In the genomic region with DNA sequence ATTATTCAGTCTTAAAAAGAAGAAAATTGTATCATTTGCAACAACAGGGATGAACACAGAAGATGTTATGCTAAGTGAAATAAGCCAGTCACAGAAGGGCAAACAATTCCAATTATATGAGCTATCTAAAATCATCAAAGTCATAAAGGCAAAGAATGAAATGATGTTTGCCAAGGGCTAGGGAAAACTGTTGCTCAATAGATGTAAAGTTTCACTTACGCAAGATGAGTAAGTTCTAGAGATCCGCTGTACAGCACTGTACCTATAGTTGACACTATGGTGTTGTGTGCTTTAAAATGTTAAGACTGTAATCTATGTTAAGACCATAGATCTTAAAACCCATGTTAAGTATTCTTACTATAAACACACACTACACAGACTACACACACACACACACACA, we compare ENCODE assay signal across 25 cellular contexts.
A peak's percentile ranks its signal among the peaks of the same experiment; 100 is the strongest.
DNase-seq lines count a peak whose midpoint lies in the region; ATAC-seq and TF ChIP-seq lines count a peak whose summit lies in the region.
"Had no signal": no experiment of that assay in that cellular context is flagged by ENCODE, and none has a peak within 500 bp of the region (broad histone marks: within the 10 kb centered on the region; RNA-seq: fewer than 3 reads in every experiment).

No MANE protein-coding gene starts in this region.

- no peak overlapping the region for H2AFZ ChIP-seq in PC-3 (ENCODE audit: low read length)

- H3K9me3 ChIP-seq in breast epithelium (peaks cover 0 to 8% of the 10 kb centered on the region in 2 donors), PC-3 (ENCODE audit: low read length) (no peaks in the 10 kb centered on the region)

- TF ChIP-seq CTCF in MCF 10A (IDR thresholded peaks at IDR 0.05; ENCODE audit: unreplicated experiment) (no peak), breast epithelium (IDR thresholded peaks at IDR 0.05) (no peak), PC-3 (conservative IDR thresholded peaks at IDR 0.05; ENCODE audit: low read depth, low read length) (no peak)

- DNase-seq in MCF 10A (ENCODE audit: unreplicated experiment): peak; percentile 72
- DNase-seq in breast epithelium (ENCODE audit: low spot score in 2 of 2): no peak
- DNase-seq in PC-3: peak; percentile 73
- peak; percentile 29 for DNase-seq in epithelial cell of prostate (ENCODE audit: low read depth, low spot score)
- no peak for DNase-seq in activated CD8-positive, alpha-beta memory T cell treated with anti-CD3 and anti-CD28 coated beads, Interleukin-2, amount 50 U/mL, for 48 hours
- no peak for DNase-seq in activated T-cell treated with anti-CD3 and anti-CD28 coated beads, Interleukin-2, amount 50 U/mL, for 24 hours
- DNase-seq in activated CD4-positive, alpha-beta T cell treated with anti-CD3 and anti-CD28 coated beads, Interleukin-2, amount 50 U/mL, for 1 hour: no peak
- DNase-seq: AML-193; C1 segment of cervical spinal cord; Calu3; CD8-positive, alpha-beta T cell; GOT3; HCEC 1CT; NCI-H1092 treated with DMSO at 0.1 percent for 48 hours; NCI-H1436 treated with DMSO at 0.1 percent for 48 hours; NCI-H1930; NCI-H2227 treated with DMSO at 0.1 percent for 48 hours; NCI-H510A treated with DMSO at 0.1 percent for 48 hours; NCI-H774; NK-92 treated with Interleukin-12 subunit alpha and Interleukin-12 subunit beta, amount 100 ng/mL, for 24 hours had no signal

- no peak for TF ChIP-seq POLR2A in breast epithelium (IDR thresholded peaks at IDR 0.05)

- intact Hi-C loops in MCF 10A (cut with micrococcal nuclease) (no loop called here), breast epithelium (cut with DNase I; ENCODE audit: low total_unique reads) (no loop called here), PC-3 (cut with micrococcal nuclease) (no loop called here)

- no peak overlapping the region for H3K9ac ChIP-seq in PC-3 (ENCODE audit: low read length)

- ATAC-seq in PC-3 (peak; percentile 98), GM21825 (IDR thresholded peaks at IDR 0.05; ENCODE audit: unreplicated experiment) (no peak)
- ATAC-seq: CD8-positive, alpha-beta T cell; Panc1 had no signal

- no peaks in the 10 kb centered on the region for H3K27me3 Mint-ChIP-seq in MCF 10A (ENCODE audit: insufficient read depth, unreplicated experiment)
- no peaks in the 10 kb centered on the region for H3K27me3 Mint-ChIP-seq in activated T-cell treated with anti-CD3 and anti-CD28 coated beads, Interleukin-2, amount 50 U/mL, for 24 hours
- H3K27me3 Mint-ChIP-seq: IgD-negative memory B cell had no signal

- H3K4me1 ChIP-seq in breast epithelium (no peaks in the 10 kb centered on the region), PC-3 (ENCODE audit: insufficient read depth, low read length) (peaks cover 3% of the 10 kb centered on the region; the same call in 1 of the 2 replicates)
- H3K4me1 ChIP-seq: SJSA1 had no signal

- H3K36me3 Mint-ChIP-seq in MCF 10A (ENCODE audit: insufficient read depth, unreplicated experiment): no peaks in the 10 kb centered on the region
- no peaks in the 10 kb centered on the region for H3K36me3 Mint-ChIP-seq in activated T-cell treated with anti-CD3 and anti-CD28 coated beads, Interleukin-2, amount 50 U/mL, for 24 hours (ENCODE audit: low read depth)
- H3K36me3 Mint-ChIP-seq: CD8-positive, alpha-beta T cell; IgD-negative memory B cell had no signal

- no peak overlapping the region for H3K4me3 Mint-ChIP-seq in MCF 10A (ENCODE audit: unreplicated experiment)
- H3K4me3 Mint-ChIP-seq in activated T-cell treated with anti-CD3 and anti-CD28 coated beads, Interleukin-2, amount 50 U/mL, for 24 hours: no peak overlapping the region
- H3K4me3 Mint-ChIP-seq: CD8-positive, alpha-beta T cell; IgD-negative memory B cell had no signal

- no peaks in the 10 kb centered on the region for H3K27me3 ChIP-seq in breast epithelium
- no peaks in the 10 kb centered on the region for H3K27me3 ChIP-seq in PC-3 (ENCODE audit: low read length)
- H3K27me3 ChIP-seq: SJSA1 had no signal

- no peaks in the 10 kb centered on the region for H3K9me2 ChIP-seq in PC-3 (replicated peaks; ENCODE audit: low read length)

- H3K4me3 ChIP-seq in breast epithelium: no peak overlapping the region
- no peak overlapping the region for H3K4me3 ChIP-seq in PC-3 (ENCODE audit: low read length)
- H3K4me3 ChIP-seq: SJSA1 had no signal

- H4K20me1 ChIP-seq in PC-3 (ENCODE audit: low read length): no peaks in the 10 kb centered on the region

- no peak overlapping the region for H3K4me2 ChIP-seq in PC-3 (ENCODE audit: low read length)

- H3K36me3 ChIP-seq in breast epithelium (peaks cover 4% of the 10 kb centered on the region), PC-3 (ENCODE audit: low read depth, low read length) (no peaks in the 10 kb centered on the region)
- H3K36me3 ChIP-seq: SJSA1 had no signal

- BruUV-seq in MCF 10A (replicated peaks; lab: Mats Ljungman, UMichigan): no TSS peak
- no TSS peak for BruUV-seq in PC-3 (replicated peaks; lab: Mats Ljungman, UMichigan)

- no peak overlapping the region for H3K27ac Mint-ChIP-seq in MCF 10A (ENCODE audit: low read depth, unreplicated experiment)
- H3K27ac Mint-ChIP-seq in activated T-cell treated with anti-CD3 and anti-CD28 coated beads, Interleukin-2, amount 50 U/mL, for 24 hours: no peak overlapping the region
- H3K27ac Mint-ChIP-seq: CD8-positive, alpha-beta T cell; IgD-negative memory B cell had no signal

- H3F3A ChIP-seq in PC-3 (ENCODE audit: low read length, unreplicated experiment): no peaks in the 10 kb centered on the region

- H3K27ac ChIP-seq in breast epithelium (no peak overlapping the region), PC-3 (ENCODE audit: low read length) (peak overlapping the region; percentile 26; the same call in 1 of the 2 replicates), epithelial cell of prostate (no peak overlapping the region)
- H3K27ac ChIP-seq: HL-60, SJSA1 had no signal

- peaks cover 13% of the 10 kb centered on the region for H3K9me3 Mint-ChIP-seq in MCF 10A (ENCODE audit: unreplicated experiment)
- no peaks in the 10 kb centered on the region for H3K9me3 Mint-ChIP-seq in activated T-cell treated with anti-CD3 and anti-CD28 coated beads, Interleukin-2, amount 50 U/mL, for 24 hours

- no peaks in the 10 kb centered on the region for H3K4me1 Mint-ChIP-seq in MCF 10A (ENCODE audit: insufficient read depth, unreplicated experiment)
- H3K4me1 Mint-ChIP-seq in activated T-cell treated with anti-CD3 and anti-CD28 coated beads, Interleukin-2, amount 50 U/mL, for 24 hours (ENCODE audit: low read depth): no peaks in the 10 kb centered on the region
- H3K4me1 Mint-ChIP-seq: IgD-negative memory B cell had no signal

- CTCF ChIA-PET in MCF 10A (lab: Yijun Ruan, JAX): interaction anchor here (0.7 to 1.3 kb wide), 2 partner anchors 27 to 366 kb away, joined by 3 read pairs; no protein-coding TSS in a partner anchor
- CTCF ChIA-PET in PC-3 (lab: Charles Lee): interaction anchor here (0.6 kb wide), 1 partner anchor 256 kb away, joined by 4 read pairs; no protein-coding TSS in a partner anchor

- no peaks in the 10 kb centered on the region for H3K79me2 ChIP-seq in PC-3 (ENCODE audit: low read length)

- POLR2A ChIA-PET in MCF 10A (lab: Yijun Ruan, JAX): interaction anchor here (0.6 kb wide), 1 partner anchor 9 kb away, joined by 3 read pairs; no protein-coding TSS in a partner anchor
- POLR2A ChIA-PET in PC-3 (lab: Charles Lee; ENCODE audit: unreplicated experiment): no interaction called here

Comparison
In these comparisons a context has a peak if more than half of its experiments do, and no peak if none do; other contexts are left out.
1. DNase-seq: peak in MCF 10A (single experiment), PC-3 (single experiment) and epithelial cell of prostate (single experiment); none in breast epithelium (0 of 2), activated CD8-positive, alpha-beta memory T cell treated with anti-CD3 and anti-CD28 coated beads, Interleukin-2, amount 50 U/mL, for 48 hours (single experiment), activated T-cell treated with anti-CD3 and anti-CD28 coated beads, Interleukin-2, amount 50 U/mL, for 24 hours (single experiment) and activated CD4-positive, alpha-beta T cell treated with anti-CD3 and anti-CD28 coated beads, Interleukin-2, amount 50 U/mL, for 1 hour (single experiment).